ENCODE assay signal across 1 cellular context in the genomic region with DNA sequence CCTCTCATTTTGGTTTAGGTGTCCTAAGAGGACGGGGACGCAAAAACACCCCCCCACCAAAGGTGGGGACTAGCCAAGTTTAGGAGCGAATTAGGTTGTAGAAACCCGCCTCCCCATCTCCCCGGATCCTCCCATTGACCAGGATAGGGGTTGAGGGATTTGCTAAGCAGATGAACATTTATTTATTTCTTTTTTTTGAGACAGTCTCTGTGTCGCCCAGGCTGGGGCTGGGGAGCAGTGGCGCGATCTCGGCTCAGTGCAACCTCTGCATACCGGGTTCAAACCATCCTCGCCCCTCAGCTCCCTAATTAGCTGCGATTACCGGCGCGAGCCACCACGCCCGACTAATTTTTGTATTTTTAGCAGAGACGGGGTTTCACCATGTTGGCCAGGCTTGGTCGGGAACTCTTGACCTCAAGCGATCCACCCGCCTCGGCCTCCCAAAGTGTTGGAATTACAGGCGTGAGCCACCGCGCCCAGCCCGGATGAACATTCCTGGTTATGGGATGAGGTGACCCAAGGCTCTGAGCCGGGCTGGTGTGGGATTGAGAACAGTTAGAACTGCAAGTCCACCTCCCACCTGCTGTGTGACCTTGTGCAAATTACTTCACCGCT.
TF ChIP-seq lines count a peak whose summit lies in the region.

No MANE protein-coding gene starts in this region.

TF ChIP-seq in endothelial cell of umbilical vein, 7 proteins besides CTCF, POLR2A, EP300 and RAD21:
- TF ChIP-seq JUN (IDR thresholded peaks at IDR 0.05; ENCODE audit: borderline replicate concordance, insufficient read depth, insufficient read length, low read depth) = no peak
- no peak for TF ChIP-seq GATA2 (IDR thresholded peaks at IDR 0.05; ENCODE audit: insufficient read depth, insufficient read length, low read depth, low read length)
- TF ChIP-seq EZH2 (IDR thresholded peaks at IDR 0.05; ENCODE audit: borderline replicate concordance, low read depth, low read length, severe bottlenecking) = no peak
- no peak for TF ChIP-seq MYC (IDR thresholded peaks at IDR 0.05; ENCODE audit: low read depth, low read length)
- TF ChIP-seq FOS (IDR thresholded peaks at IDR 0.05; ENCODE audit: borderline replicate concordance, insufficient read depth, low read length) = no peak
- TF ChIP-seq, protein P1, sequence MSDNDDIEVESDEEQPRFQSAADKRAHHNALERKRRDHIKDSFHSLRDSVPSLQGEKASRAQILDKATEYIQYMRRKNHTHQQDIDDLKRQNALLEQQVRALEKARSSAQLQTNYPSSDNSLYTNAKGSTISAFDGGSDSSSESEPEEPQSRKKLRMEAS (IDR thresholded peaks at IDR 0.05; ENCODE audit: insufficient read depth, insufficient read length) = no peak
- TF ChIP-seq POLR2AphosphoS5 (IDR thresholded peaks at IDR 0.05; ENCODE audit: insufficient read depth, low read depth, low read length) = no peak
